ENCODE assay signal across 1 cellular context in genomic region chr13:20700288-20700687, GRCh38.
TF ChIP-seq lines count a peak whose summit lies in the region.

No MANE protein-coding gene starts in this region.

TF ChIP-seq in IMR-90, 13 proteins besides CTCF, POLR2A, EP300 and RAD21 (continued from another document):
- TF ChIP-seq, protein P1, sequence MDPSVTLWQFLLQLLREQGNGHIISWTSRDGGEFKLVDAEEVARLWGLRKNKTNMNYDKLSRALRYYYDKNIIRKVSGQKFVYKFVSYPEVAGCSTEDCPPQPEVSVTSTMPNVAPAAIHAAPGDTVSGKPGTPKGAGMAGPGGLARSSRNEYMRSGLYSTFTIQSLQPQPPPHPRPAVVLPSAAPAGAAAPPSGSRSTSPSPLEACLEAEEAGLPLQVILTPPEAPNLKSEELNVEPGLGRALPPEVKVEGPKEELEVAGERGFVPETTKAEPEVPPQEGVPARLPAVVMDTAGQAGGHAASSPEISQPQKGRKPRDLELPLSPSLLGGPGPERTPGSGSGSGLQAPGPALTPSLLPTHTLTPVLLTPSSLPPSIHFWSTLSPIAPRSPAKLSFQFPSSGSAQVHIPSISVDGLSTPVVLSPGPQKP (IDR thresholded peaks at IDR 0.05; ENCODE audit: borderline replicate concordance, low read depth, low read length), result no peak
